In the genomic region with DNA sequence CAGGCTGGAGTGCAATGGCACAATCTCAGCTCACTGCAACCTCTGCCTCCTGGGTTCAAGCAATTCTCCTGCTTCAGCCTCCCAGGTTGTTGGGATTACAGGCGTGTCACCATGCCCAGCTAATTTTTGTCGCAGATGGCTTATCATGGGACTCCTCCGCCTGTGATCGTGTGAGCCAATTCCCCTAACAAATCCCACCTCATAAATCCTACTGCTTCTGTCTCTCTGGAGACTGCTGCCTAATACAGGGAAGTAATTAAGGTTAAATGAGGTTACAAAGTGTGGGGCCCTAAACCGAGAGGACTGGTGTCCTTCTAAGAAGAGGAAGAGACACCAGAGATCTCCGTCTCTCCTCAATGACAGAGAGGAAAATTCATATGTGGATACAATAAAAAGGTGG, we compare ENCODE assay signal across 1 cellular context.
TF ChIP-seq lines count a peak whose summit lies in the region.

No MANE protein-coding gene starts in this region.

TF ChIP-seq in SK-N-SH, 30 proteins besides CTCF, POLR2A, EP300 and RAD21:
- TF ChIP-seq JUND (IDR thresholded peaks at IDR 0.05) = no peak
- TF ChIP-seq TAF1 (IDR thresholded peaks at IDR 0.05; ENCODE audit: borderline replicate concordance, low read depth, low read length) = no peak
- no peak for TF ChIP-seq NRF1 (IDR thresholded peaks at IDR 0.05; ENCODE audit: low read depth, low read length)
- no peak for TF ChIP-seq SIN3A (IDR thresholded peaks at IDR 0.05; ENCODE audit: borderline replicate concordance, low read depth, low read length)
- TF ChIP-seq PBX3 (IDR thresholded peaks at IDR 0.05) = no peak
- TF ChIP-seq SMC3 (IDR thresholded peaks at IDR 0.05; ENCODE audit: low read depth, low read length) = no peak
- no peak for TF ChIP-seq USF2 (IDR thresholded peaks at IDR 0.05; ENCODE audit: borderline replicate concordance, low read depth, low read length)
- no peak for TF ChIP-seq MEF2A (IDR thresholded peaks at IDR 0.05; ENCODE audit: borderline replicate concordance, low read depth)
- no peak for TF ChIP-seq FOXM1 (IDR thresholded peaks at IDR 0.05; ENCODE audit: low read depth)
